In genomic region chr10:5071411-5072198, GRCh38 we compare ENCODE assay signal across 8 cellular contexts. TPM values are rescaled to one million over a fixed set of nuclear protein-coding genes. Genes with fewer than 3 reads are reported as not detected.
DNase-seq lines count a peak whose midpoint lies in the region; ATAC-seq and TF ChIP-seq lines count a peak whose summit lies in the region.

No MANE protein-coding gene starts in this region.

- H3K27me3 ChIP-seq in liver (ENCODE audit: control insufficient read depth in 4 of 4, insufficient read depth in 4 of 4, low read length in 3 of 4) (no peaks in the 10 kb centered on the region), tibial nerve (no peaks in the 10 kb centered on the region)

- no peak for TF ChIP-seq CTCF in AG09309 (IDR thresholded peaks at IDR 0.05; ENCODE audit: control insufficient read depth, insufficient read depth, low read depth, low read length, missing control alignments)
- TF ChIP-seq CTCF in liver (IDR thresholded peaks at IDR 0.05; ENCODE audit: low read depth, low read length, missing input control) = no peak
- TF ChIP-seq CTCF in tibial nerve (IDR thresholded peaks at IDR 0.05) = no peak

- no peak overlapping the region for H3K4me3 Mint-ChIP-seq in stimulated activated naive CD8-positive, alpha-beta T cell treated with anti-CD3 and anti-CD28 coated beads, Interleukin-15, amount 100 ng/mL, for 72 hours

- DNase-seq in AG09309 (ENCODE audit: low read depth) = peak; percentile 63
- peak; percentile 80 for DNase-seq in NCI-H1105 treated with DMSO at 0.1 percent for 48 hours (lab: John Stamatoyannopoulos, UW)
- peak; percentile 55 to 86 for DNase-seq in tibial nerve (ENCODE audit: low spot score in 2 of 2)
- no peak for DNase-seq in stimulated activated naive CD8-positive, alpha-beta T cell treated with anti-CD3 and anti-CD28 coated beads, Interleukin-15, amount 100 ng/mL, for 72 hours
- DNase-seq in NCI-H1694 treated with DMSO at 0.1 percent for 48 hours (lab: John Stamatoyannopoulos, UW) = no peak

- peaks cover 5 to 34% (median 22%) of the 10 kb centered on the region in 4 donors for H3K4me1 ChIP-seq in liver (ENCODE audit: control insufficient read depth in 4 of 4, insufficient read depth in 4 of 4, low read length in 3 of 4)
- peaks cover 0 to 24% (median 6%) of the 10 kb centered on the region in 4 donors for H3K4me1 ChIP-seq in tibial nerve

- no peaks in the 10 kb centered on the region for H3K36me3 ChIP-seq in liver (ENCODE audit: control insufficient read depth in 4 of 4, insufficient read depth in 3 of 4, low read depth in 1 of 4, low read length in 3 of 4)
- H3K36me3 ChIP-seq in tibial nerve = no peaks in the 10 kb centered on the region

- H3K4me3 ChIP-seq in AG09309 (ENCODE audit: control insufficient read depth, low read depth, low read length) (no peak overlapping the region), liver (ENCODE audit: low read depth in 1 of 3, low read length in 3 of 3) (peak overlapping the region in 2 of 3 donors; percentile 22 to 32), tibial nerve (peak overlapping the region in 1 of 4 donors; percentile 6)

- peak overlapping the region; percentile 22 to 88 for H3K9ac ChIP-seq in liver (ENCODE audit: low read depth in 1 of 2, low read length in 2 of 2)

- no peak for TF ChIP-seq POLR2A in tibial nerve (IDR thresholded peaks at IDR 0.05)

- no peak overlapping the region for H3K27ac Mint-ChIP-seq in stimulated activated naive CD8-positive, alpha-beta T cell treated with anti-CD3 and anti-CD28 coated beads, Interleukin-15, amount 100 ng/mL, for 72 hours

- TF ChIP-seq EP300 in tibial nerve (IDR thresholded peaks at IDR 0.05) = peak; percentile 81 to 88

- H3K9me3 ChIP-seq in liver (ENCODE audit: control insufficient read depth in 4 of 4, low read length in 3 of 4) (no peaks in the 10 kb centered on the region), tibial nerve (no peaks in the 10 kb centered on the region)

- H3K9me3 Mint-ChIP-seq in stimulated activated naive CD8-positive, alpha-beta T cell treated with anti-CD3 and anti-CD28 coated beads, Interleukin-15, amount 100 ng/mL, for 72 hours = peaks cover 0 to 5% of the 10 kb centered on the region in 2 donors

- H3K27ac ChIP-seq in cingulate gyrus (ENCODE audit: low read depth, low read length) (peak overlapping the region; percentile 73), liver (ENCODE audit: low read depth in 1 of 2, low read length in 2 of 2) (peak overlapping the region; percentile 87 to 93), tibial nerve (peak overlapping the region; percentile 60 to 85 (median 80))

- H3K4me1 Mint-ChIP-seq in stimulated activated naive CD8-positive, alpha-beta T cell treated with anti-CD3 and anti-CD28 coated beads, Interleukin-15, amount 100 ng/mL, for 72 hours = no peaks in the 10 kb centered on the region

- ATAC-seq in stimulated activated naive CD8-positive, alpha-beta T cell treated with anti-CD3 and anti-CD28 coated beads, Interleukin-15, amount 100 ng/mL, for 72 hours = no peak
- ATAC-seq in GM21737 (IDR thresholded peaks at IDR 0.05; ENCODE audit: unreplicated experiment) = no peak

- 20% methylated on average over 8 of the region's 8 CpGs for WGBS in liver
- 29 to 37% methylated on average over 8 of the region's 8 CpGs for WGBS in tibial nerve, 2 donors

- TF ChIP-seq RAD21 in liver (IDR thresholded peaks at IDR 0.05) = peak; percentile 60 to 66

- H3K27me3 Mint-ChIP-seq in stimulated activated naive CD8-positive, alpha-beta T cell treated with anti-CD3 and anti-CD28 coated beads, Interleukin-15, amount 100 ng/mL, for 72 hours = peaks cover 6% of the 10 kb centered on the region

TF ChIP-seq in liver, 16 proteins besides CTCF, POLR2A, EP300 and RAD21:
- TF ChIP-seq REST (IDR thresholded peaks at IDR 0.05) (peak; percentile 89), GABPA (IDR thresholded peaks at IDR 0.05 in 1 of 2, conservative IDR thresholded peaks at IDR 0.05 in 1 of 2) (no peak), FOXA1 (IDR thresholded peaks at IDR 0.05) (peak; percentile 35), ATF3 (IDR thresholded peaks at IDR 0.05) (peak; percentile 92), ZBTB33 (IDR thresholded peaks at IDR 0.05) (peak; percentile 88), TAF1 (conservative IDR thresholded peaks at IDR 0.05) (peak; percentile 27), MAX (IDR thresholded peaks at IDR 0.05) (peak; percentile 90), SP1 (IDR thresholded peaks at IDR 0.05) (peak; percentile 98), FOXA2 (IDR thresholded peaks at IDR 0.05) (peak; percentile 6), NR2F2 (IDR thresholded peaks at IDR 0.05) (peak; percentile 85), JUND (IDR thresholded peaks at IDR 0.05) (peak; percentile 90 to 96), RXRA (IDR thresholded peaks at IDR 0.05) (peak; percentile 97 to 98), EGR1 (IDR thresholded peaks at IDR 0.05; ENCODE audit: low read depth in 2 of 2) (peak in 1 of 2 donors; percentile 77), YY1 (IDR thresholded peaks at IDR 0.05) (peak; percentile 85), HNF4A (conservative IDR thresholded peaks at IDR 0.05) (peak; percentile 89 to 93), HNF4G (IDR thresholded peaks at IDR 0.05) (peak; percentile 75)

RNA-seq across cellular contexts. Expression of gene AKR1C3, which starts 22.6 kb away (rescaled TPM):
- total RNA-seq in liver (100 to 1,000 TPM in 1 of 2 donors, 10 to 100 TPM in 1; 65.8 to 205 TPM), tibial nerve (10 to 100 TPM; 31.5 to 55.8 (median 43.1) TPM)
- polyA plus RNA-seq in liver = 100 to 1,000 TPM; 142 to 292 TPM

Comparison
In these comparisons a context has a peak if more than half of its experiments do, and no peak if none do; other contexts are left out.
1. DNase-seq: peak in AG09309 (single experiment), NCI-H1105 treated with DMSO at 0.1 percent for 48 hours (single experiment) and tibial nerve (2 of 2); none in stimulated activated naive CD8-positive, alpha-beta T cell treated with anti-CD3 and anti-CD28 coated beads, Interleukin-15, amount 100 ng/mL, for 72 hours (0 of 2) and NCI-H1694 treated with DMSO at 0.1 percent for 48 hours (single experiment).
2. Peak in every context shown above with its lines, with median percentiles within 50 percentile points of each other: H3K27ac ChIP-seq.